Comparison of ENCODE assay signal across 5 cellular contexts in the genomic region with DNA sequence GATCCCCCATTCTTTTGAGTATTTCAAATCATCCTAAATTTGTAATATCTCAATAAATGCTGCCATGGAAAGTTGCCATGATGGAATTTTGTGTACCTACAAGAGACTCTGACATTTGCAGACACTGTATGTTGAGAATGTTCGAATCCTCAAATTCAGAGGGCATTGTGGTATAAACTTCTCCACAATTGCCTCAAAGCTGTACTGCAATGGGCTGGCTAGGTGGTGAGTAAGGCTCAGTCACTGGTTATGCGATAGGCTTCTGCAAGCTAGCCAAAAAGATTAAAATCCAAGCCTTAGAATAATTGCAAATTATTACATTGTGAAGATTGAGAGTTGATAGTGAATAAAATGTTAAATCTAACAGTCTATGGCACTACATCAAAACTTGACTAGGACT.
"Had no signal": no experiment of that assay in that cellular context is flagged by ENCODE, and none has a peak within 500 bp of the region (broad histone marks: within the 10 kb centered on the region; RNA-seq: fewer than 3 reads in every experiment).

No MANE protein-coding gene starts in this region.

- DNase-seq: H9, HCEC 1CT, IMR-90 had no signal

- H2AFZ ChIP-seq: GM23338 had no signal

- H3K4me3 Mint-ChIP-seq: GM23338, H9 had no signal

- H3K4me2 ChIP-seq: GM23338 had no signal

- H3K9me3 Mint-ChIP-seq: GM23338 had no signal

- H3K27ac Mint-ChIP-seq: GM23338, H9 had no signal

- ATAC-seq: GM23338, K562 had no signal

- H3K4me3 ChIP-seq: GM23338, K562 had no signal

- H3K4me1 Mint-ChIP-seq: H9 had no signal
